8 cellular contexts compared by ENCODE assay signal in the genomic region with DNA sequence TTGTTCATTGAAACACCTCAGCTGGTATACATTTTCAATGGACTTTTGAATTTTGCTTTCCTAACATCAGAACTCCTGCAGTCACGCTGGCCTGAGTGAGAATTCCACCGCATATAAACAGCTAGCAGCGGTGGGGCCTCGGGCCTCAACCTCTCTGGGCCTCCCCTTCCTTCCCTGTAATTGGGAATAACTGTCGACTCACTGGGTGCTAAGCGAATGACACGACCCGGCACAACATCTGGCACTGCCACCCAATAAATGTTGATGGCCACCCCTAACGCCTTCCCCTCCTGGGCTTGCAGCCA. TPM values are rescaled to one million over a fixed set of nuclear protein-coding genes. Genes with fewer than 3 reads are reported as not detected.
A peak's percentile ranks its signal among the peaks of the same experiment; 100 is the strongest.
DNase-seq lines count a peak whose midpoint lies in the region; ATAC-seq and TF ChIP-seq lines count a peak whose summit lies in the region.

No MANE protein-coding gene starts in this region.

- peak overlapping the region; percentile 88 to 99 (median 93) for H3K27ac ChIP-seq in sigmoid colon

- H3K36me3 ChIP-seq in sigmoid colon = peaks cover 13 to 37% (median 21%) of the 10 kb centered on the region in 4 donors

- no peaks in the 10 kb centered on the region for H3K27me3 Mint-ChIP-seq in T-cell
- no peaks in the 10 kb centered on the region for H3K27me3 Mint-ChIP-seq in glutamatergic neuron (ENCODE audit: unreplicated experiment)

- no peak for TF ChIP-seq CTCF in glutamatergic neuron (IDR thresholded peaks at IDR 0.05; ENCODE audit: partially characterized antibody, unreplicated experiment)
- TF ChIP-seq CTCF in sigmoid colon (IDR thresholded peaks at IDR 0.05) = no peak

- H3K9me3 ChIP-seq in sigmoid colon = no peaks in the 10 kb centered on the region

- TF ChIP-seq POLR2A in sigmoid colon (IDR thresholded peaks at IDR 0.05) = no peak

- WGBS in sigmoid colon, 2 donors = 6 to 13% methylated on average over 9 of the region's 9 CpGs

- DNase-seq in T-cell (no peak), glutamatergic neuron (no peak), sigmoid colon (no peak), activated gamma-delta T cell (lab: John Stamatoyannopoulos, UW) (no peak), DMS 273 treated with DMSO at 0.1 percent for 48 hours (lab: John Stamatoyannopoulos, UW) (no peak)
- no peak for DNase-seq in effector CD4-positive, alpha-beta T cell

- H3K4me3 ChIP-seq in sigmoid colon = peak overlapping the region; percentile 83 to 100 (median 88)

- POLR2A ChIA-PET in T-cell (lab: Charles Lee) = no interaction called here

- H3K9me3 Mint-ChIP-seq in T-cell (no peaks in the 10 kb centered on the region), glutamatergic neuron (ENCODE audit: unreplicated experiment) (no peaks in the 10 kb centered on the region)

- H3K36me3 Mint-ChIP-seq in T-cell = peaks cover 12% of the 10 kb centered on the region
- no peaks in the 10 kb centered on the region for H3K36me3 Mint-ChIP-seq in glutamatergic neuron (ENCODE audit: unreplicated experiment)

- H3K4me1 Mint-ChIP-seq in T-cell (peaks cover 10 to 16% (median 16%) of the 10 kb centered on the region in 3 donors), glutamatergic neuron (ENCODE audit: low read depth, unreplicated experiment) (peaks cover 1% of the 10 kb centered on the region)

- intact Hi-C loops in sigmoid colon (cut with DNase I) = loop anchor here (10.0 kb wide), 1 partner anchor 692 kb away; no protein-coding TSS in a partner anchor

- ATAC-seq in GM21786 (IDR thresholded peaks at IDR 0.05; ENCODE audit: unreplicated experiment) (peak; percentile 9), T-cell (replicated peaks in 1 of 4) (peak in 1 of 4 experiments; percentile 2)
- ATAC-seq in activated CD4-positive, CD25-positive, alpha-beta regulatory T cell treated with anti-CD3 and anti-CD28 coated beads, Interleukin-2, amount 50 U/mL, for 24 hours = no peak

- CTCF ChIA-PET in T-cell (lab: Charles Lee) = interaction anchor here (0.6 to 1.0 kb wide), 2 partner anchors 690 to 733 kb away, joined by 3 read pairs; no protein-coding TSS in a partner anchor

- H3K4me3 Mint-ChIP-seq in T-cell (peak overlapping the region; percentile 92 to 94 (median 92)), glutamatergic neuron (ENCODE audit: unreplicated experiment) (peak overlapping the region; percentile 99)

- peak overlapping the region; percentile 96 to 97 for H3K27ac Mint-ChIP-seq in T-cell
- H3K27ac Mint-ChIP-seq in glutamatergic neuron (ENCODE audit: unreplicated experiment) = peak overlapping the region; percentile 99

- TF ChIP-seq EP300 in sigmoid colon (IDR thresholded peaks at IDR 0.05) = no peak

- H3K27me3 ChIP-seq in sigmoid colon = no peaks in the 10 kb centered on the region

- H3K4me1 ChIP-seq in sigmoid colon = peaks cover 0 to 15% (median 10%) of the 10 kb centered on the region in 4 donors

RNA-seq across cellular contexts. Expression of a gene that starts 0.7 kb away (rescaled TPM):
- total RNA-seq in T-cell (10 to 100 TPM; 24.5 to 36.4 (median 31.7) TPM), glutamatergic neuron (ENCODE audit: unreplicated experiment) (28.9 TPM), sigmoid colon (10 to 100 TPM; 39.9 to 58.1 (median 40.5) TPM)
- 10 to 100 TPM; 27.0 to 47.2 (median 33.3) TPM for polyA plus RNA-seq in sigmoid colon

RNA-seq across cellular contexts. Expression of a gene that starts 19.5 kb away (rescaled TPM):
- total RNA-seq in T-cell = 10 to 100 TPM; 36.3 to 83.5 (median 80.6) TPM
- 22.6 TPM for total RNA-seq in glutamatergic neuron (ENCODE audit: unreplicated experiment)
- 100 to 1,000 TPM in 1 of 4 donors, 10 to 100 TPM in 3; 63.7 to 100 (median 71.2) TPM for total RNA-seq in sigmoid colon
- polyA plus RNA-seq in sigmoid colon = 10 to 100 TPM in 2 of 3 donors, 1 to 10 TPM in 1; 9.0 to 12.6 (median 12.5) TPM
